8 cellular contexts compared by ENCODE assay signal in genomic region chr17:58005031-58005727, GRCh38. TPM values are rescaled to one million over a fixed set of nuclear protein-coding genes. Genes with fewer than 3 reads are reported as not detected.
A peak's percentile ranks its signal among the peaks of the same experiment; 100 is the strongest.
DNase-seq lines count a peak whose midpoint lies in the region; ATAC-seq and TF ChIP-seq lines count a peak whose summit lies in the region.

No MANE protein-coding gene starts in this region.

- no peak for DNase-seq in activated naive CD4-positive, alpha-beta T cell treated with anti-CD3 and anti-CD28 coated beads, Interleukin-2, amount 50 U/mL, for 16 hours
- DNase-seq in activated CD8-positive, alpha-beta T cell treated with anti-CD3 and anti-CD28 coated beads for 36 hours = no peak
- no peak for DNase-seq in kidney epithelial cell (ENCODE audit: low read depth)
- no peak for DNase-seq in upper lobe of right lung
- DNase-seq in T1000 (lab: John Stamatoyannopoulos, UW) = no peak
- no peak for DNase-seq in islet precursor cell

- H3K27me3 ChIP-seq in kidney epithelial cell (ENCODE audit: control insufficient read depth, insufficient read depth, low read length) (no peaks in the 10 kb centered on the region), upper lobe of right lung (no peaks in the 10 kb centered on the region)

- H3K36me3 ChIP-seq in kidney epithelial cell (ENCODE audit: control insufficient read depth, insufficient read depth, low read length) (peaks cover 1% of the 10 kb centered on the region), upper lobe of right lung (peaks cover 56% of the 10 kb centered on the region)

- ATAC-seq in activated CD8-positive, alpha-beta T cell treated with anti-CD3 and anti-CD28 coated beads for 36 hours = no peak
- ATAC-seq in upper lobe of right lung = no peak
- ATAC-seq in GM21786 (IDR thresholded peaks at IDR 0.05; ENCODE audit: unreplicated experiment) = no peak

- TF ChIP-seq CTCF in activated CD8-positive, alpha-beta T cell treated with anti-CD3 and anti-CD28 coated beads for 36 hours (IDR thresholded peaks at IDR 0.05) = no peak
- no peak for TF ChIP-seq CTCF in kidney epithelial cell (IDR thresholded peaks at IDR 0.05; ENCODE audit: insufficient read depth, low read length, poor library complexity, severe bottlenecking)
- TF ChIP-seq CTCF in upper lobe of right lung (IDR thresholded peaks at IDR 0.05) = no peak

- peak overlapping the region; percentile 94 for H3K4me3 ChIP-seq in kidney epithelial cell (ENCODE audit: low read depth, low read length)
- peak overlapping the region; percentile 98 for H3K4me3 ChIP-seq in upper lobe of right lung

- H3K9me3 Mint-ChIP-seq in activated naive CD4-positive, alpha-beta T cell treated with anti-CD3 and anti-CD28 coated beads, Interleukin-2, amount 50 U/mL, for 24 hours = no peaks in the 10 kb centered on the region
- no peaks in the 10 kb centered on the region for H3K9me3 Mint-ChIP-seq in activated CD8-positive, alpha-beta T cell treated with anti-CD3 and anti-CD28 coated beads for 36 hours

- no peaks in the 10 kb centered on the region for H3K9me3 ChIP-seq in upper lobe of right lung

- H3K36me3 Mint-ChIP-seq in activated naive CD4-positive, alpha-beta T cell treated with anti-CD3 and anti-CD28 coated beads, Interleukin-2, amount 50 U/mL, for 24 hours = peaks cover 38% of the 10 kb centered on the region
- peaks cover 71% of the 10 kb centered on the region for H3K36me3 Mint-ChIP-seq in activated CD8-positive, alpha-beta T cell treated with anti-CD3 and anti-CD28 coated beads for 36 hours (ENCODE audit: low read depth)

- peak overlapping the region; percentile 99 for H3K4me3 Mint-ChIP-seq in activated naive CD4-positive, alpha-beta T cell treated with anti-CD3 and anti-CD28 coated beads, Interleukin-2, amount 50 U/mL, for 24 hours
- peak overlapping the region; percentile 97 for H3K4me3 Mint-ChIP-seq in activated CD8-positive, alpha-beta T cell treated with anti-CD3 and anti-CD28 coated beads for 36 hours

- H3K4me1 ChIP-seq in upper lobe of right lung = peaks cover 55% of the 10 kb centered on the region

- H3K27ac Mint-ChIP-seq in activated naive CD4-positive, alpha-beta T cell treated with anti-CD3 and anti-CD28 coated beads, Interleukin-2, amount 50 U/mL, for 24 hours = peak overlapping the region; percentile 98
- peak overlapping the region; percentile 99 for H3K27ac Mint-ChIP-seq in activated CD8-positive, alpha-beta T cell treated with anti-CD3 and anti-CD28 coated beads for 36 hours

- POLR2A ChIA-PET in activated CD8-positive, alpha-beta T cell treated with anti-CD3 and anti-CD28 coated beads for 36 hours (lab: Charles Lee) = interaction anchor here (1.0 to 10.6 kb wide), 8 partner anchors 11 to 331 kb away, joined by 3 to 230 read pairs (median 4); partner anchors contain the start of genes MKS1, MRPS23 and VEZF1

- H3K4me1 Mint-ChIP-seq in activated naive CD4-positive, alpha-beta T cell treated with anti-CD3 and anti-CD28 coated beads, Interleukin-2, amount 50 U/mL, for 24 hours = peaks cover 57% of the 10 kb centered on the region
- H3K4me1 Mint-ChIP-seq in activated CD8-positive, alpha-beta T cell treated with anti-CD3 and anti-CD28 coated beads for 36 hours (ENCODE audit: low read depth) = peaks cover 58% of the 10 kb centered on the region

- CTCF ChIA-PET in activated CD8-positive, alpha-beta T cell treated with anti-CD3 and anti-CD28 coated beads for 36 hours (lab: Charles Lee) = no interaction called here

- intact Hi-C loops in activated CD8-positive, alpha-beta T cell treated with anti-CD3 and anti-CD28 coated beads for 36 hours (cut with micrococcal nuclease) = loop anchor here (5.0 kb wide), 1 partner anchor 92 kb away; no protein-coding TSS in a partner anchor
- intact Hi-C loops in upper lobe of right lung (cut with DNase I) = no loop called here

- no peaks in the 10 kb centered on the region for H3K27me3 Mint-ChIP-seq in activated naive CD4-positive, alpha-beta T cell treated with anti-CD3 and anti-CD28 coated beads, Interleukin-2, amount 50 U/mL, for 24 hours
- H3K27me3 Mint-ChIP-seq in activated CD8-positive, alpha-beta T cell treated with anti-CD3 and anti-CD28 coated beads for 36 hours = no peaks in the 10 kb centered on the region

- H3K27ac ChIP-seq in upper lobe of right lung = no peak overlapping the region

RNA-seq across cellular contexts. Expression of gene SRSF1, which starts 1.9 kb away (rescaled TPM):
- total RNA-seq in activated CD8-positive, alpha-beta T cell treated with anti-CD3 and anti-CD28 coated beads for 36 hours = 100 to 1,000 TPM; 333 to 342 TPM
- 162 and 178 TPM in 2 replicates for total RNA-seq in kidney epithelial cell
- 153 TPM for total RNA-seq in upper lobe of right lung

RNA-seq across cellular contexts. Expression of gene VEZF1, which starts 17.1 kb away (rescaled TPM):
- total RNA-seq in activated CD8-positive, alpha-beta T cell treated with anti-CD3 and anti-CD28 coated beads for 36 hours = 10 to 100 TPM; 17.9 to 19.6 TPM
- total RNA-seq in kidney epithelial cell (78.3 and 88.8 TPM in 2 replicates), upper lobe of right lung (77.1 TPM)

RNA-seq across cellular contexts. Expression of gene CUEDC1, which starts 50.0 kb away (rescaled TPM):
- under 1 TPM; 0.29 to 0.40 TPM for total RNA-seq in activated CD8-positive, alpha-beta T cell treated with anti-CD3 and anti-CD28 coated beads for 36 hours
- 24.6 and 27.7 TPM in 2 replicates for total RNA-seq in kidney epithelial cell
- total RNA-seq in upper lobe of right lung = 41.9 TPM

Comparison
In these comparisons a context has a peak if more than half of its experiments do, and no peak if none do; other contexts are left out.
1. RNA of gene CUEDC1, which starts 50.0 kb away (total RNA-seq): 41.9 TPM in upper lobe of right lung (single experiment) and 24.6 to 27.7 TPM in kidney epithelial cell; 0.29 to 0.40 TPM in activated CD8-positive, alpha-beta T cell treated with anti-CD3 and anti-CD28 coated beads for 36 hours; every median in the first group is over 10 times any median in the second.